26 cellular contexts compared by ENCODE assay signal in genomic region chr7:19508821-19509220, GRCh38.
DNase-seq lines count a peak whose midpoint lies in the region; ATAC-seq and TF ChIP-seq lines count a peak whose summit lies in the region.
"Had no signal": no experiment of that assay in that cellular context is flagged by ENCODE, and none has a peak within 500 bp of the region (broad histone marks: within the 10 kb centered on the region; RNA-seq: fewer than 3 reads in every experiment).

No MANE protein-coding gene starts in this region.

- no peak overlapping the region for H4K91ac ChIP-seq in H9 (ENCODE audit: insufficient read length, low read depth, low read length)

- no peak overlapping the region for H2AFZ ChIP-seq in H9 (ENCODE audit: low read length)
- H2AFZ ChIP-seq in hepatocyte, result no peak overlapping the region
- H2AFZ ChIP-seq in smooth muscle cell (ENCODE audit: low read depth), result peak overlapping the region; percentile 92

- peak overlapping the region; percentile 5 to 47 (median 8); a peak in 4 of 7 replicates for H3K27ac Mint-ChIP-seq in H9
- peak overlapping the region; percentile 0; the same call in 1 of the 2 replicates for H3K27ac Mint-ChIP-seq in WTC11
- H3K27ac Mint-ChIP-seq: activated naive CD4-positive, alpha-beta T cell treated with anti-CD3 and anti-CD28 coated beads, Interleukin-2, amount 50 U/mL, for 72 hours; activated T-helper 17 cell treated with anti-CD3 and anti-CD28 coated beads, Interleukin-2, amount 50 U/mL, for 72 hours had no signal

- TF ChIP-seq POLR2A in suprapubic skin (IDR thresholded peaks at IDR 0.05), result no peak

- H4K5ac ChIP-seq in H9 (ENCODE audit: insufficient read length, low read depth, low read length), result no peak overlapping the region

- H3K9me2 ChIP-seq in hepatocyte (replicated peaks; ENCODE audit: insufficient read depth), result no peaks in the 10 kb centered on the region

- no peaks in the 10 kb centered on the region for H3K79me1 ChIP-seq in H9 (ENCODE audit: insufficient read depth, low read depth, low read length, poor library complexity, severe bottlenecking)

- H3K4me1 ChIP-seq in H9 (ENCODE audit: insufficient read depth, low read length) (no peaks in the 10 kb centered on the region), hepatocyte (ENCODE audit: insufficient read depth) (no peaks in the 10 kb centered on the region), smooth muscle cell (ENCODE audit: low read depth) (no peaks in the 10 kb centered on the region), suprapubic skin (no peaks in the 10 kb centered on the region)
- H3K4me1 ChIP-seq: BLaER1, HAP-1, left ventricle myocardium inferior, psoas muscle, transverse colon had no signal

- no peak overlapping the region for H3K18ac ChIP-seq in H9 (ENCODE audit: insufficient read length, low read depth, low read length)

- H2BK15ac ChIP-seq in H9 (ENCODE audit: low read depth, low read length), result no peak overlapping the region

- H3K9me3 ChIP-seq in H9 (ENCODE audit: control insufficient read depth, low read depth, low read length) (no peaks in the 10 kb centered on the region), hepatocyte (ENCODE audit: low read depth) (no peaks in the 10 kb centered on the region), smooth muscle cell (replicated peaks; ENCODE audit: low read depth) (no peaks in the 10 kb centered on the region), suprapubic skin (no peaks in the 10 kb centered on the region)
- H3K9me3 ChIP-seq: BLaER1, HAP-1, left ventricle myocardium inferior, psoas muscle, sigmoid colon, transverse colon had no signal

- H3K36me3 ChIP-seq in hepatocyte (replicated peaks; ENCODE audit: insufficient read depth, low read depth) (no peaks in the 10 kb centered on the region), smooth muscle cell (ENCODE audit: low read depth) (no peaks in the 10 kb centered on the region), suprapubic skin (no peaks in the 10 kb centered on the region)
- H3K36me3 ChIP-seq: BLaER1, HAP-1, left ventricle myocardium inferior, sigmoid colon, transverse colon, WERI-Rb-1 had no signal

- POLR2A ChIA-PET in WTC11 (lab: Charles Lee), result no interaction called here

- no peak overlapping the region for H3K23ac ChIP-seq in H9 (ENCODE audit: insufficient read length, low read depth, low read length)

- H4K20me1 ChIP-seq in H9 (ENCODE audit: control insufficient read depth, insufficient read depth, insufficient read length) (no peaks in the 10 kb centered on the region), hepatocyte (ENCODE audit: insufficient read depth, poor library complexity, severe bottlenecking) (no peaks in the 10 kb centered on the region), smooth muscle cell (ENCODE audit: low read depth) (no peaks in the 10 kb centered on the region)
- H4K20me1 ChIP-seq: BLaER1 had no signal

- H3K36me3 Mint-ChIP-seq in H9 (ENCODE audit: insufficient read depth in 1 of 3, low read depth in 3 of 3) (no peaks in the 10 kb centered on the region), WTC11 (no peaks in the 10 kb centered on the region)
- H3K36me3 Mint-ChIP-seq: activated naive CD4-positive, alpha-beta T cell treated with anti-CD3 and anti-CD28 coated beads, Interleukin-2, amount 50 U/mL, for 72 hours had no signal

- H4K8ac ChIP-seq in H9 (replicated peaks; ENCODE audit: insufficient read length, low read depth, low read length), result no peak overlapping the region

- no peak overlapping the region for H3K4ac ChIP-seq in H9 (ENCODE audit: low read depth, low read length)

- H3K4me1 Mint-ChIP-seq in H9 (peaks cover 11% of the 10 kb centered on the region in 2 experiments), WTC11 (peaks cover 11% of the 10 kb centered on the region)
- H3K4me1 Mint-ChIP-seq: activated T-helper 17 cell treated with anti-CD3 and anti-CD28 coated beads, Interleukin-2, amount 50 U/mL, for 72 hours had no signal

- no peak for TF ChIP-seq CTCF in H9 (conservative IDR thresholded peaks at IDR 0.05)
- TF ChIP-seq CTCF in WTC11 (IDR thresholded peaks at IDR 0.05), result no peak
- no peak for TF ChIP-seq CTCF in hepatocyte (IDR thresholded peaks at IDR 0.05; ENCODE audit: poor library complexity)
- TF ChIP-seq CTCF in smooth muscle cell (IDR thresholded peaks at IDR 0.05; ENCODE audit: borderline replicate concordance, insufficient read depth, poor library complexity, severe bottlenecking), result no peak
- TF ChIP-seq CTCF in suprapubic skin (IDR thresholded peaks at IDR 0.05), result no peak
- no peak for TF ChIP-seq CTCF in GM13977 (IDR thresholded peaks at IDR 0.05; ENCODE audit: extremely low read depth, insufficient read depth, missing control alignments)

- WGBS in H9 (ENCODE audit: extremely low coverage, insufficient read length, low lambda C conversion rate), result no CpG with 5 or more reads among the region's 2 CpGs
- 77% methylated on average over 2 of the region's 2 CpGs for WGBS in hepatocyte (ENCODE audit: low lambda C conversion rate, missing lambda C conversion rate)
- WGBS in smooth muscle cell (ENCODE audit: low lambda C conversion rate), result 13% methylated on average over 2 of the region's 2 CpGs
- WGBS in suprapubic skin, result 57% methylated on average over 2 of the region's 2 CpGs

- H3K79me2 ChIP-seq in H9 (ENCODE audit: insufficient read depth, low read length), result no peaks in the 10 kb centered on the region
- no peaks in the 10 kb centered on the region for H3K79me2 ChIP-seq in hepatocyte
- H3K79me2 ChIP-seq in smooth muscle cell (ENCODE audit: low read depth), result no peaks in the 10 kb centered on the region

- H2BK5ac ChIP-seq in H9 (ENCODE audit: insufficient read length, low read length), result no peak overlapping the region

- no peak for DNase-seq in H9
- DNase-seq in WTC11 (ENCODE audit: low spot score), result no peak
- no peak for DNase-seq in hepatocyte (ENCODE audit: low spot score)
- no peak for DNase-seq in smooth muscle cell (lab: John Stamatoyannopoulos, UW; ENCODE audit: unreplicated experiment)
- DNase-seq in activated effector memory CD4-positive, alpha-beta T cell treated with Interleukin-2 at 50 U/mL for 16 hours, result no peak
- DNase-seq in suprapubic skin (ENCODE audit: low spot score in 2 of 2), result no peak
- DNase-seq in GM13977 (ENCODE audit: low spot score), result no peak
- DNase-seq: activated CD4-positive, alpha-beta T cell treated with anti-CD3 and anti-CD28 coated beads for 48 hours; anterior cingulate cortex; DMS153; left ventricle myocardium inferior; NCI-H2029 treated with DMSO at 0.1 percent for 48 hours; NCI-H526; nucleus accumbens; PC-3; psoas muscle; sigmoid colon; stimulated activated CD4-positive, alpha-beta T cell treated with anti-CD3 and anti-CD28 coated beads, Interleukin-4, amount 100 ng/mL, for 24 hours; transverse colon; WERI-Rb-1 had no signal

- H3F3A ChIP-seq in smooth muscle cell (ENCODE audit: low read depth), result no peaks in the 10 kb centered on the region

- CTCF ChIA-PET in WTC11 (lab: Charles Lee), result no interaction called here

- H3K4me3 Mint-ChIP-seq in H9, result no peak overlapping the region
- no peak overlapping the region for H3K4me3 Mint-ChIP-seq in WTC11
- H3K4me3 Mint-ChIP-seq: activated T-helper 17 cell treated with anti-CD3 and anti-CD28 coated beads, Interleukin-2, amount 50 U/mL, for 72 hours had no signal

- H3K4me3 ChIP-seq in hepatocyte, result no peak overlapping the region
- peak overlapping the region; percentile 29 for H3K4me3 ChIP-seq in smooth muscle cell
- H3K4me3 ChIP-seq in suprapubic skin, result no peak overlapping the region
- H3K4me3 ChIP-seq: BLaER1, HAP-1, left ventricle myocardium inferior, psoas muscle, sigmoid colon, transverse colon had no signal

- H2BK120ac ChIP-seq in H9 (ENCODE audit: low read depth, low read length, poor library complexity, severe bottlenecking), result no peak overlapping the region

- no peak overlapping the region for H3K4me2 ChIP-seq in H9 (ENCODE audit: insufficient read depth, insufficient read length, low read length)
- peak overlapping the region; percentile 6 for H3K4me2 ChIP-seq in hepatocyte
- peak overlapping the region; percentile 75 for H3K4me2 ChIP-seq in smooth muscle cell
- H3K4me2 ChIP-seq: BLaER1, KMS-11 had no signal

- H3T11ph ChIP-seq in H9 (ENCODE audit: low read length), result no peak overlapping the region

- H2AK5ac ChIP-seq in H9 (ENCODE audit: insufficient read length, low read length), result no peak overlapping the region

- H3K27me3 Mint-ChIP-seq in H9 (ENCODE audit: low read depth), result no peaks in the 10 kb centered on the region
- H3K27me3 Mint-ChIP-seq in WTC11 (ENCODE audit: low read depth), result no peaks in the 10 kb centered on the region
- H3K27me3 Mint-ChIP-seq: activated T-helper 17 cell treated with anti-CD3 and anti-CD28 coated beads, Interleukin-2, amount 50 U/mL, for 72 hours had no signal

- H3K9ac ChIP-seq in H9 (ENCODE audit: extremely low read depth, insufficient read length, low read length), result no peak overlapping the region
- H3K9ac ChIP-seq in smooth muscle cell (ENCODE audit: low read depth), result no peak overlapping the region
- H3K9ac ChIP-seq: BLaER1, KMS-11 had no signal

- TF ChIP-seq EP300 in suprapubic skin (IDR thresholded peaks at IDR 0.05), result no peak

- ATAC-seq in WTC11, result no peak
- ATAC-seq: activated naive CD4-positive, alpha-beta T cell treated with anti-CD3 and anti-CD28 coated beads, Interleukin-2, amount 50 U/mL, for 72 hours; activated T-helper 17 cell treated with anti-CD3 and anti-CD28 coated beads, Interleukin-2, amount 50 U/mL, for 72 hours; PC-3; psoas muscle; Right ventricle myocardium inferior had no signal

- H3K56ac ChIP-seq in H9 (ENCODE audit: insufficient read length, low read depth, low read length), result no peak overlapping the region

- H2BK12ac ChIP-seq in H9 (ENCODE audit: insufficient read length, low read depth, low read length), result no peak overlapping the region

- no peaks in the 10 kb centered on the region for H3K9me3 Mint-ChIP-seq in H9
- H3K9me3 Mint-ChIP-seq in WTC11, result no peaks in the 10 kb centered on the region

- H3K14ac ChIP-seq in H9 (ENCODE audit: insufficient read depth, low read length), result no peak overlapping the region

- in situ Hi-C loops in GM13977 (cut with MboI; ENCODE audit: low pct_unique_long_range_greater_than_20kb, low sequenced_read_pairs, unreplicated experiment), result no loop called here

- H3K23me2 ChIP-seq in H9 (ENCODE audit: insufficient read length, low read depth, low read length, poor library complexity, severe bottlenecking), result no peaks in the 10 kb centered on the region

- H2BK20ac ChIP-seq in H9 (ENCODE audit: low read depth, low read length, poor library complexity, severe bottlenecking), result no peak overlapping the region

- H3K27ac ChIP-seq in H9 (ENCODE audit: insufficient read length, low read depth, low read length) (no peak overlapping the region), hepatocyte (no peak overlapping the region), smooth muscle cell (ENCODE audit: low read depth) (no peak overlapping the region), suprapubic skin (no peak overlapping the region)
- H3K27ac ChIP-seq: BLaER1, KMS-11, left ventricle myocardium inferior, psoas muscle, sigmoid colon, transverse colon, WERI-Rb-1 had no signal

- no peaks in the 10 kb centered on the region for H3K27me3 ChIP-seq in H9 (ENCODE audit: insufficient read depth, low read length)
- H3K27me3 ChIP-seq in hepatocyte, result no peaks in the 10 kb centered on the region
- no peaks in the 10 kb centered on the region for H3K27me3 ChIP-seq in smooth muscle cell (ENCODE audit: low read depth)
- no peaks in the 10 kb centered on the region for H3K27me3 ChIP-seq in suprapubic skin
- H3K27me3 ChIP-seq: BLaER1, sigmoid colon, transverse colon had no signal

TF ChIP-seq in WTC11, 78 proteins besides CTCF, POLR2A, EP300 and RAD21 (continues in another document):
- TF ChIP-seq ZNF263 (CRISPR knock-in tag; IDR thresholded peaks at IDR 0.05; ENCODE audit: low read depth), result no peak
